9 cellular contexts compared by ENCODE assay signal in genomic region chr6:7721654-7722053, GRCh38. TPM values are rescaled to one million over a fixed set of nuclear protein-coding genes. Genes with fewer than 3 reads are reported as not detected.
DNase-seq lines count a peak whose midpoint lies in the region; ATAC-seq and TF ChIP-seq lines count a peak whose summit lies in the region.
"Had no signal": no experiment of that assay in that cellular context is flagged by ENCODE, and none has a peak within 500 bp of the region (broad histone marks: within the 10 kb centered on the region; RNA-seq: fewer than 3 reads in every experiment).

No MANE protein-coding gene starts in this region.

- H2AFZ ChIP-seq in hepatocyte, result no peak overlapping the region

- H3K9me3 ChIP-seq in BE2C (no peaks in the 10 kb centered on the region), hepatocyte (ENCODE audit: low read depth) (no peaks in the 10 kb centered on the region)
- H3K9me3 ChIP-seq: SJSA1 had no signal

- no peak overlapping the region for H3K4me3 ChIP-seq in BE2C (ENCODE audit: low read depth, low read length)
- H3K4me3 ChIP-seq in hepatocyte, result no peak overlapping the region
- H3K4me3 ChIP-seq: SJSA1 had no signal

- peaks cover 19% of the 10 kb centered on the region for H3K4me1 Mint-ChIP-seq in HFFc6 (ENCODE audit: low read depth)

- no peak overlapping the region for H3K27ac Mint-ChIP-seq in HFFc6

- no peak overlapping the region for H3K4me3 Mint-ChIP-seq in HFFc6

- no peak overlapping the region for H3K27ac ChIP-seq in hepatocyte
- H3K27ac ChIP-seq: SJSA1 had no signal

- TF ChIP-seq CTCF in BE2C (IDR thresholded peaks at IDR 0.05; ENCODE audit: low read depth, low read length) (peak; percentile 40), HFFc6 (IDR thresholded peaks at IDR 0.05) (peak; percentile 72), hepatocyte (IDR thresholded peaks at IDR 0.05; ENCODE audit: poor library complexity) (peak; percentile 48)

- ATAC-seq in GM18519 (IDR thresholded peaks at IDR 0.05; ENCODE audit: low FRiP score, unreplicated experiment), result no peak

- H3K79me2 ChIP-seq in hepatocyte, result no peaks in the 10 kb centered on the region

- H3K36me3 ChIP-seq in BE2C (no peaks in the 10 kb centered on the region), hepatocyte (replicated peaks; ENCODE audit: insufficient read depth, low read depth) (no peaks in the 10 kb centered on the region)
- H3K36me3 ChIP-seq: SJSA1 had no signal

- H3K27me3 ChIP-seq in BE2C, result peaks cover 42% of the 10 kb centered on the region
- H3K27me3 ChIP-seq in hepatocyte, result peaks cover 33% of the 10 kb centered on the region

- H4K20me1 ChIP-seq in hepatocyte (ENCODE audit: insufficient read depth, poor library complexity, severe bottlenecking), result no peaks in the 10 kb centered on the region

- peaks cover 1% of the 10 kb centered on the region for H3K9me3 Mint-ChIP-seq in HFFc6

- no peak for DNase-seq in BE2C
- DNase-seq in HFFc6, result no peak
- peak; percentile 87 for DNase-seq in RPMI8226
- DNase-seq in hepatocyte (ENCODE audit: low spot score), result peak; percentile 16
- no peak for DNase-seq in cerebellar nuclear complex (lab: John Stamatoyannopoulos, UW)
- no peak for DNase-seq in activated CD4-positive, CD25-positive, alpha-beta regulatory T cell (lab: John Stamatoyannopoulos, UW)
- no peak for DNase-seq in KG1 (lab: John Stamatoyannopoulos, UW)

- H3K4me1 ChIP-seq in BE2C (peaks cover 2% of the 10 kb centered on the region; the same call in 1 of the 2 replicates), hepatocyte (ENCODE audit: insufficient read depth) (peaks cover 2% of the 10 kb centered on the region)

- H3K4me2 ChIP-seq in hepatocyte, result no peak overlapping the region

- H3K27me3 Mint-ChIP-seq in HFFc6 (ENCODE audit: insufficient read depth), result peaks cover 27% of the 10 kb centered on the region

- no peaks in the 10 kb centered on the region for H3K9me2 ChIP-seq in hepatocyte (replicated peaks; ENCODE audit: insufficient read depth)

- WGBS in hepatocyte (ENCODE audit: low lambda C conversion rate, missing lambda C conversion rate), result 71% methylated on average over 3 of the region's 3 CpGs

- H3K36me3 Mint-ChIP-seq in HFFc6 (ENCODE audit: low read depth), result peaks cover under 1% of the 10 kb centered on the region; the same call in 1 of the 2 replicates

RNA-seq across cellular contexts. Expression of gene BMP6, which starts 4.2 kb away (rescaled TPM):
- polyA plus RNA-seq in BE2C (2012; ENCODE audit: insufficient read depth, insufficient read length, low read depth), result not detected
- under 1 TPM in 5 of 6 experiments, not detected in 1; 0.05 to 0.43 (median 0.11) TPM for total RNA-seq in HFFc6 (2021; fragmentation: NEBNext Ultra II Directional; extraction: Animal tissue kit (Norgen Biotek cat#: 25700))
- 2.9 and 4.3 TPM in 2 replicates for total RNA-seq in hepatocyte
- 3.5 and 4.0 TPM in 2 replicates for polyA plus RNA-seq in hepatocyte

Comparison
In these comparisons a context has a peak if more than half of its experiments do, and no peak if none do; other contexts are left out.
1. DNase-seq: peak in RPMI8226 (single experiment) and hepatocyte (single experiment); none in BE2C (single experiment), HFFc6 (single experiment), cerebellar nuclear complex (0 of 2), activated CD4-positive, CD25-positive, alpha-beta regulatory T cell (0 of 4) and KG1 (single experiment).
2. Peak in every context shown above with its lines, with median percentiles within 50 percentile points of each other: CTCF ChIP-seq.